8 cellular contexts compared by ENCODE assay signal in the genomic region with DNA sequence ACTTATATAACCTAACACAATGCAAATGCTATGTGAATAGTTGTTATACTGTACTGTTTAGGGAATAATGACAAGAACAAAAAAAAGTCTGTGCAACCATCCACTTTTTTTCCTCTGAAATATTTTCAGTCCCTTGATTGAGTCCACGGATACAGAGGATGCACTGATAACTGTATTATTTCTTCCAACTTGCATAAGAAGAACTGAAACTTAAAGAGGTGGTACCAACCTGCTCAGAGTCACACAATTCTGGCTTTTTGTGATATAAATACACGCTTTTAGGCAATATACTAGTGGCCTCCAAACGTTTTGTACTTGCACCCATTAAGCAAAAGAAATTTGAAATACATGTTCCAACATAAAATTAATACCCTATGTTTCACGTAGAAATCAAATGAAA. TPM values are rescaled to one million over a fixed set of nuclear protein-coding genes. Genes with fewer than 3 reads are reported as not detected.
DNase-seq lines count a peak whose midpoint lies in the region; ATAC-seq and FAIRE-seq lines count a peak whose summit lies in the region.

No MANE protein-coding gene starts in this region.

- ATAC-seq in HG02623 (IDR thresholded peaks at IDR 0.05; ENCODE audit: unreplicated experiment) = peak; percentile 10
- ATAC-seq in natural killer cell treated with Interleukin-12 subunit alpha and Interleukin-12 subunit beta and Interleukin-15 and Interleukin-18, amount 100 ng/mL, for 72 hours = no peak

- H3K27ac Mint-ChIP-seq in activated naive CD8-positive, alpha-beta T cell treated with anti-CD3 and anti-CD28 coated beads for 36 hours = peak overlapping the region; percentile 20
- peak overlapping the region in 1 of 2 donors; percentile 98 for H3K27ac Mint-ChIP-seq in natural killer cell treated with Interleukin-12 subunit alpha and Interleukin-12 subunit beta and Interleukin-15 and Interleukin-18, amount 100 ng/mL, for 72 hours

- no peaks in the 10 kb centered on the region for H3K9me3 Mint-ChIP-seq in activated naive CD8-positive, alpha-beta T cell treated with anti-CD3 and anti-CD28 coated beads for 36 hours
- H3K9me3 Mint-ChIP-seq in natural killer cell treated with Interleukin-12 subunit alpha and Interleukin-12 subunit beta and Interleukin-15 and Interleukin-18, amount 100 ng/mL, for 72 hours = no peaks in the 10 kb centered on the region

- peak overlapping the region; percentile 89 for H3K4me3 Mint-ChIP-seq in activated naive CD8-positive, alpha-beta T cell treated with anti-CD3 and anti-CD28 coated beads for 36 hours
- peak overlapping the region; percentile 98 for H3K4me3 Mint-ChIP-seq in natural killer cell treated with Interleukin-12 subunit alpha and Interleukin-12 subunit beta and Interleukin-15 and Interleukin-18, amount 100 ng/mL, for 72 hours

- peaks cover 30% of the 10 kb centered on the region for H3K4me1 Mint-ChIP-seq in activated naive CD8-positive, alpha-beta T cell treated with anti-CD3 and anti-CD28 coated beads for 36 hours
- H3K4me1 Mint-ChIP-seq in natural killer cell treated with Interleukin-12 subunit alpha and Interleukin-12 subunit beta and Interleukin-15 and Interleukin-18, amount 100 ng/mL, for 72 hours (ENCODE audit: low read depth in 2 of 2) = peaks cover 21 to 29% of the 10 kb centered on the region in 2 donors

- H3K27me3 Mint-ChIP-seq in activated naive CD8-positive, alpha-beta T cell treated with anti-CD3 and anti-CD28 coated beads for 36 hours = no peaks in the 10 kb centered on the region
- no peaks in the 10 kb centered on the region for H3K27me3 Mint-ChIP-seq in natural killer cell treated with Interleukin-12 subunit alpha and Interleukin-12 subunit beta and Interleukin-15 and Interleukin-18, amount 100 ng/mL, for 72 hours

- H3K36me3 Mint-ChIP-seq in activated naive CD8-positive, alpha-beta T cell treated with anti-CD3 and anti-CD28 coated beads for 36 hours = peaks cover 9% of the 10 kb centered on the region
- H3K36me3 Mint-ChIP-seq in natural killer cell treated with Interleukin-12 subunit alpha and Interleukin-12 subunit beta and Interleukin-15 and Interleukin-18, amount 100 ng/mL, for 72 hours = no peaks in the 10 kb centered on the region

- FAIRE-seq in GM18507 (lab: Jason Lieb, UNC) (peak; percentile 80), RCC 7860 (lab: Jason Lieb, UNC) (no peak)

- DNase-seq in GM18507 (ENCODE audit: extremely low spot score, insufficient read length, low read depth) = no peak
- DNase-seq in activated naive CD8-positive, alpha-beta T cell treated with anti-CD3 and anti-CD28 coated beads for 36 hours = no peak
- DNase-seq in natural killer cell treated with Interleukin-12 subunit alpha and Interleukin-12 subunit beta and Interleukin-15 and Interleukin-18, amount 100 ng/mL, for 72 hours (ENCODE audit: low spot score) = no peak
- DNase-seq in retina = no peak
- no peak for DNase-seq in occipital lobe (lab: John Stamatoyannopoulos, UW)
- DNase-seq in amniotic stem cell (lab: John Stamatoyannopoulos, UW) = no peak
- DNase-seq in RCC 7860 (ENCODE audit: low spot score) = no peak

RNA-seq across cellular contexts. Expression of a gene that starts 1.3 kb away (rescaled TPM):
- total RNA-seq in activated naive CD8-positive, alpha-beta T cell treated with anti-CD3 and anti-CD28 coated beads for 36 hours = 10 to 100 TPM; 22.5 TPM
- total RNA-seq in natural killer cell treated with Interleukin-12 subunit alpha and Interleukin-12 subunit beta and Interleukin-15 and Interleukin-18, amount 100 ng/mL, for 72 hours = 10 to 100 TPM; 19.9 to 30.4 TPM
- 29.5 TPM for total RNA-seq in occipital lobe

RNA-seq across cellular contexts. Expression of a gene that starts 1.7 kb away (rescaled TPM):
- total RNA-seq in activated naive CD8-positive, alpha-beta T cell treated with anti-CD3 and anti-CD28 coated beads for 36 hours = 10 to 100 TPM; 24.1 to 26.7 TPM
- 10 to 100 TPM; 31.0 to 51.2 TPM for total RNA-seq in natural killer cell treated with Interleukin-12 subunit alpha and Interleukin-12 subunit beta and Interleukin-15 and Interleukin-18, amount 100 ng/mL, for 72 hours
- 11.7 TPM for total RNA-seq in occipital lobe
